In genomic region chr15:81322708-81323253, GRCh38 we compare ENCODE assay signal across 13 cellular contexts. TPM values are rescaled to one million over a fixed set of nuclear protein-coding genes. Genes with fewer than 3 reads are reported as not detected.
DNase-seq lines count a peak whose midpoint lies in the region; ATAC-seq, FAIRE-seq and TF ChIP-seq lines count a peak whose summit lies in the region.
"Had no signal": no experiment of that assay in that cellular context is flagged by ENCODE, and none has a peak within 500 bp of the region (broad histone marks: within the 10 kb centered on the region; RNA-seq: fewer than 3 reads in every experiment).

No MANE protein-coding gene starts in this region.

- H3K4me1 Mint-ChIP-seq in T-helper 2 cell treated with Interferon-gamma antibody and Interleukin-4, amounts not matched to agents 5 μg/mL and 100 μg/mL, for 36 hours (ENCODE audit: low read depth), result peaks cover 29% of the 10 kb centered on the region
- peaks cover 11% of the 10 kb centered on the region for H3K4me1 Mint-ChIP-seq in WTC11

- POLR2A ChIA-PET in WTC11 (lab: Charles Lee), result no interaction called here

- H3K36me3 Mint-ChIP-seq in T-helper 2 cell treated with Interferon-gamma antibody and Interleukin-4, amounts not matched to agents 5 μg/mL and 100 μg/mL, for 36 hours (ENCODE audit: low read depth), result peaks cover 12% of the 10 kb centered on the region
- H3K36me3 Mint-ChIP-seq in WTC11, result peaks cover 13% of the 10 kb centered on the region

- H3K27me3 Mint-ChIP-seq in T-helper 2 cell treated with Interferon-gamma antibody and Interleukin-4, amounts not matched to agents 5 μg/mL and 100 μg/mL, for 36 hours (ENCODE audit: low read depth), result no peaks in the 10 kb centered on the region
- H3K27me3 Mint-ChIP-seq in WTC11 (ENCODE audit: low read depth), result peaks cover 12% of the 10 kb centered on the region

- CTCF ChIA-PET in WTC11 (lab: Charles Lee), result interaction anchor here (1.6 kb wide), 1 partner anchor 47 kb away, joined by 15 read pairs; no protein-coding TSS in a partner anchor

- peak overlapping the region; percentile 62 for H3K4me3 Mint-ChIP-seq in T-helper 2 cell treated with Interferon-gamma antibody and Interleukin-4, amounts not matched to agents 5 μg/mL and 100 μg/mL, for 36 hours
- H3K4me3 Mint-ChIP-seq in WTC11, result peak overlapping the region; percentile 53

- peaks cover 8% of the 10 kb centered on the region for H3K36me3 ChIP-seq in fibroblast of lung (ENCODE audit: control insufficient read depth, insufficient read depth, low read length)
- peaks cover under 1 to 8% of the 10 kb centered on the region in 2 donors for H3K36me3 ChIP-seq in small intestine (ENCODE audit: control insufficient read depth in 2 of 2, insufficient read depth in 2 of 2, low read length in 2 of 2)

- no peak overlapping the region for H3K27ac ChIP-seq in fibroblast of lung (ENCODE audit: insufficient read depth, low read length)
- peak overlapping the region; percentile 63 to 76 for H3K27ac ChIP-seq in small intestine (ENCODE audit: low read depth in 1 of 2, low read length in 1 of 2)

- H3K9ac ChIP-seq in fibroblast of lung (ENCODE audit: insufficient read depth, low read length), result no peak overlapping the region

- H3K27ac Mint-ChIP-seq in T-helper 2 cell treated with Interferon-gamma antibody and Interleukin-4, amounts not matched to agents 5 μg/mL and 100 μg/mL, for 36 hours, result peak overlapping the region; percentile 8
- no peak overlapping the region for H3K27ac Mint-ChIP-seq in WTC11

- no peak for FAIRE-seq in small intestine (lab: Jason Lieb, UNC)
- FAIRE-seq: A204.1 had no signal

- no peaks in the 10 kb centered on the region for H4K20me1 ChIP-seq in fibroblast of lung (ENCODE audit: control insufficient read depth, extremely low read depth, insufficient read depth, low read length)

- H3K4me3 ChIP-seq in fibroblast of lung (replicated peaks in 1 of 4; ENCODE audit: control extremely low read depth in 1 of 4, insufficient read depth in 1 of 4, low read depth in 3 of 4, low read length in 4 of 4) (peak overlapping the region; percentile 18 to 95 (median 80)), small intestine (ENCODE audit: low read depth in 1 of 2, low read length in 2 of 2) (peak overlapping the region in 1 of 2 donors; percentile 38)

- TF ChIP-seq CTCF in WTC11 (IDR thresholded peaks at IDR 0.05) (no peak), fibroblast of lung (conservative IDR thresholded peaks at IDR 0.05 in 1 of 2, IDR thresholded peaks at IDR 0.05 in 1 of 2; ENCODE audit: low read depth in 1 of 2, low read length in 2 of 2) (no peak)

- H3K9me3 Mint-ChIP-seq in T-helper 2 cell treated with Interferon-gamma antibody and Interleukin-4, amounts not matched to agents 5 μg/mL and 100 μg/mL, for 36 hours, result no peaks in the 10 kb centered on the region
- no peaks in the 10 kb centered on the region for H3K9me3 Mint-ChIP-seq in WTC11

- peak overlapping the region; percentile 79 for H3K4me2 ChIP-seq in fibroblast of lung (ENCODE audit: extremely low read depth, insufficient read depth, low read length)

- no peak overlapping the region for H2AFZ ChIP-seq in fibroblast of lung (ENCODE audit: low read length)

- DNase-seq in T-helper 2 cell treated with Interferon-gamma antibody and Interleukin-4, amounts not matched to agents 5 μg/mL and 100 μg/mL, for 36 hours (ENCODE audit: low spot score), result no peak
- DNase-seq in T-helper 2 cell (no peak), WTC11 (ENCODE audit: low spot score) (no peak), fibroblast of lung (ENCODE audit: low read depth in 2 of 2) (no peak), small intestine (peak; percentile 80), SK-N-DZ (ENCODE audit: low spot score) (no peak), left lobe of liver (ENCODE audit: low spot score) (no peak), kidney glomerular epithelial cell (lab: John Stamatoyannopoulos, UW) (no peak)
- DNase-seq: activated CD4-positive, CD25-positive, alpha-beta regulatory T cell treated with anti-CD3 and anti-CD28 coated beads, Interleukin-2, amount 50 U/mL, for 72 hours; NCI-H524; stimulated activated CD4-positive, alpha-beta T cell treated with anti-CD3 and anti-CD28 coated beads, Interleukin-4, amount 100 ng/mL, for 1 hour had no signal

- 21 to 48% (median 36%) methylated on average over 5 of the region's 5 CpGs for WGBS in small intestine, 3 donors

- no peaks in the 10 kb centered on the region for H3K9me3 ChIP-seq in fibroblast of lung (ENCODE audit: control insufficient read depth, insufficient read depth, low read depth, low read length)
- H3K9me3 ChIP-seq in small intestine (ENCODE audit: control insufficient read depth, low read depth), result no peaks in the 10 kb centered on the region

- no peaks in the 10 kb centered on the region for H3K27me3 ChIP-seq in fibroblast of lung (ENCODE audit: control insufficient read depth, insufficient read depth, low read length)
- no peaks in the 10 kb centered on the region for H3K27me3 ChIP-seq in small intestine (ENCODE audit: control insufficient read depth in 2 of 2, insufficient read depth in 2 of 2, low read length in 2 of 2)

- H3K4me1 ChIP-seq in fibroblast of lung (ENCODE audit: control insufficient read depth, extremely low read depth, insufficient read depth, low read length) (peaks cover 12% of the 10 kb centered on the region), small intestine (ENCODE audit: control insufficient read depth in 2 of 2, insufficient read depth in 1 of 2, low read depth in 1 of 2, low read length in 1 of 2) (no peaks in the 10 kb centered on the region)

- no peaks in the 10 kb centered on the region for H3K79me2 ChIP-seq in fibroblast of lung (ENCODE audit: control insufficient read depth, insufficient read depth, low read length)

- ATAC-seq in WTC11 (no peak), left lobe of liver (no peak)

TF ChIP-seq in WTC11, 78 proteins besides CTCF, POLR2A, EP300 and RAD21 (continues in another document):
- TF ChIP-seq ZNF317 (CRISPR knock-in tag; IDR thresholded peaks at IDR 0.05; ENCODE audit: borderline replicate concordance, low read depth) (no peak), GRHL2 (CRISPR knock-in tag; IDR thresholded peaks at IDR 0.05; ENCODE audit: insufficient replicate concordance, severe bottlenecking) (no peak), ZSCAN18 (CRISPR knock-in tag; IDR thresholded peaks at IDR 0.05) (no peak), ZNF121 (CRISPR knock-in tag; IDR thresholded peaks at IDR 0.05) (no peak), OVOL2 (CRISPR knock-in tag; IDR thresholded peaks at IDR 0.05; ENCODE audit: borderline replicate concordance) (no peak), STAT6 (CRISPR knock-in tag; conservative IDR thresholded peaks at IDR 0.05; ENCODE audit: low read depth) (no peak), USF2 (CRISPR knock-in tag; IDR thresholded peaks at IDR 0.05) (no peak), JUN (CRISPR knock-in tag; IDR thresholded peaks at IDR 0.05) (no peak)

RNA-seq across cellular contexts. Expression of gene STARD5, which starts 1.2 kb away (rescaled TPM):
- total RNA-seq in WTC11 (2021) (6.3 to 7.2 TPM (median 6.8 TPM) in 3 replicates), fibroblast of lung (8.2 and 14.9 TPM in 2 replicates), left lobe of liver (17.8 TPM)
- polyA plus RNA-seq in fibroblast of lung (20.1 and 21.4 TPM in 2 replicates), small intestine (10 to 100 TPM in 2 of 3 donors, 1 to 10 TPM in 1; 7.8 to 21.5 (median 12.1) TPM)
- 9.5 and 11.1 TPM in 2 replicates for polyA plus RNA-seq in fibroblast of lung (2012)
- polyA minus RNA-seq in fibroblast of lung (ENCODE audit: low replicate concordance), result 16.5 and 32.6 TPM in 2 replicates
- 0.50 and 1.0 TPM in 2 replicates for polyA plus RNA-seq in SK-N-DZ (2014; cell fraction: cytosol; rRNA removed)
- polyA plus RNA-seq in SK-N-DZ (2014; cell fraction: nucleus; rRNA removed), result 1.0 and 1.8 TPM in 2 replicates

RNA-seq across cellular contexts. Expression of gene TMC3, which starts 51.2 kb away (rescaled TPM):
- total RNA-seq in WTC11 (2021), result not detected in 3 replicates
- not detected in 2 replicates for total RNA-seq in fibroblast of lung
- not detected in 2 replicates for polyA plus RNA-seq in fibroblast of lung
- 0.02 and 0.05 TPM in 2 replicates for polyA plus RNA-seq in fibroblast of lung (2012)
- not detected in 2 replicates for polyA minus RNA-seq in fibroblast of lung (ENCODE audit: low replicate concordance)
- polyA plus RNA-seq in small intestine, result under 1 TPM in 1 of 3 donors, not detected in 2; 0.25 TPM
- polyA plus RNA-seq in SK-N-DZ (2014; cell fraction: cytosol; rRNA removed), result not detected in 2 replicates
- polyA plus RNA-seq in SK-N-DZ (2014; cell fraction: nucleus; rRNA removed), result not detected in 2 replicates
- total RNA-seq in left lobe of liver, result not detected
- polyA plus RNA-seq: lung had no signal
